16 cellular contexts compared by ENCODE assay signal in the genomic region with DNA sequence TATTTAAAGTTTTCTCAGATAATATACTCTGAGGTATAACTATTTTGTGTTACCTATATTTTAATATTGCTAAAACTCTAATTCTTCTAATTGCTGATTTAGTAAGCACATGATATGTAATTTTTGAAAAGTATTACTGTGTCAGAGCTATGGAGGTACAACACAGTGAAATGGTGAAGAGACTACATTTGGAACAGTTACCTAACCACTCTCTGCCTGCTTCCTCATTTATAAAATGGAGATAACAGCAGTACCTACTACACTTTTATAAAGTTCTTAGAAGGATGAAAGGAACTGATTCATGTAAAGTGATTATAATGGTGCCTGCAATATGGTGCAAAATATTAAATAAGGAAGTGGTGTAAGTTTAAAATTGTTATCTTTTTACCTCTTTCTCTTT.
"Had no signal": no experiment of that assay in that cellular context is flagged by ENCODE, and none has a peak within 500 bp of the region (broad histone marks: within the 10 kb centered on the region; RNA-seq: fewer than 3 reads in every experiment).

No MANE protein-coding gene starts in this region.

- H3K4me1 Mint-ChIP-seq: activated naive CD8-positive, alpha-beta T cell treated with anti-CD3 and anti-CD28 coated beads, Interleukin-2, amount 50 U/mL, for 24 hours; naive thymus-derived CD8-positive, alpha-beta T cell; stimulated activated memory B cell treated with anti-CD40 and anti-IgM and Interleukin-4, amounts not matched to agents 10 μg/mL and 1 μg/mL and 100 μg/mL, for 72 hours had no signal

- H3K4me1 ChIP-seq: esophagus squamous epithelium, left ventricle myocardium inferior, tibial nerve, uterus had no signal

- H3K9me3 ChIP-seq: esophagus squamous epithelium, left ventricle myocardium inferior, tibial nerve, uterus had no signal

- DNase-seq: activated CD4-positive, alpha-beta T cell treated with anti-CD3 and anti-CD28 coated beads, Interleukin-2, amount 50 U/mL, for 48 hours; activated CD8-positive, alpha-beta memory T cell treated with anti-CD3 and anti-CD28 coated beads, Interleukin-2, amount 10 ng/mL, durations not matched to agents 7 days and 5 days; activated naive CD4-positive, alpha-beta T cell treated with anti-CD3 and anti-CD28 coated beads for 36 hours; activated naive CD8-positive, alpha-beta T cell treated with anti-CD3 and anti-CD28 coated beads, Interleukin-2, amount 50 U/mL, for 24 hours; activated T-cell treated with anti-CD3 and anti-CD28 coated beads, Interleukin-2, amount 50 U/mL, for 1 hour; aorta; effector CD8-positive, alpha-beta T cell; esophagus squamous epithelium; left ventricle myocardium inferior; naive thymus-derived CD8-positive, alpha-beta T cell; uterus; WERI-Rb-1 had no signal

- H3K79me2 ChIP-seq: hepatocyte had no signal

- ATAC-seq: activated CD8-positive, alpha-beta memory T cell treated with anti-CD3 and anti-CD28 coated beads, Interleukin-2, amount 10 ng/mL, durations not matched to agents 7 days and 5 days; activated naive CD8-positive, alpha-beta T cell treated with anti-CD3 and anti-CD28 coated beads, Interleukin-2, amount 50 U/mL, for 24 hours; naive thymus-derived CD8-positive, alpha-beta T cell; stimulated activated memory B cell treated with anti-CD40 and anti-IgM and Interleukin-4, amounts not matched to agents 10 μg/mL and 1 μg/mL and 100 μg/mL, for 72 hours had no signal

- H3K36me3 ChIP-seq: uterus had no signal

- H3K9me3 Mint-ChIP-seq: activated naive CD4-positive, alpha-beta T cell treated with anti-CD3 and anti-CD28 coated beads for 36 hours; activated naive CD8-positive, alpha-beta T cell treated with anti-CD3 and anti-CD28 coated beads, Interleukin-2, amount 50 U/mL, for 24 hours; activated T-helper 2 cell treated with anti-CD3 and anti-CD28 coated beads, Interferon-gamma antibody, Interleukin-2, Interleukin-4, amounts not matched to agents 10 μg/mL and 5 μg/mL and 100 μg/mL, durations not matched to agents 14 hours and 24 hours and 36 hours; naive thymus-derived CD8-positive, alpha-beta T cell; stimulated activated memory B cell treated with anti-CD40 and anti-IgM and Interleukin-4, amounts not matched to agents 10 μg/mL and 1 μg/mL and 100 μg/mL, for 72 hours had no signal

- H3K27me3 Mint-ChIP-seq: activated CD8-positive, alpha-beta memory T cell treated with anti-CD3 and anti-CD28 coated beads, Interleukin-2, amount 10 ng/mL, durations not matched to agents 7 days and 5 days; activated naive CD8-positive, alpha-beta T cell treated with anti-CD3 and anti-CD28 coated beads, Interleukin-2, amount 50 U/mL, for 24 hours; naive thymus-derived CD8-positive, alpha-beta T cell; stimulated activated memory B cell treated with anti-CD40 and anti-IgM and Interleukin-4, amounts not matched to agents 10 μg/mL and 1 μg/mL and 100 μg/mL, for 72 hours had no signal

- H3K4me3 ChIP-seq: esophagus squamous epithelium, hepatocyte, left ventricle myocardium inferior, tibial nerve, uterus had no signal

- H3K4me2 ChIP-seq: hepatocyte had no signal

- H3K27ac ChIP-seq: esophagus squamous epithelium, hepatocyte, left ventricle myocardium inferior, tibial nerve, uterus, WERI-Rb-1 had no signal

- H3K4me3 Mint-ChIP-seq: activated CD8-positive, alpha-beta memory T cell treated with anti-CD3 and anti-CD28 coated beads, Interleukin-2, amount 10 ng/mL, durations not matched to agents 7 days and 5 days; activated naive CD4-positive, alpha-beta T cell treated with anti-CD3 and anti-CD28 coated beads for 36 hours; activated naive CD8-positive, alpha-beta T cell treated with anti-CD3 and anti-CD28 coated beads, Interleukin-2, amount 50 U/mL, for 24 hours; naive thymus-derived CD8-positive, alpha-beta T cell; stimulated activated memory B cell treated with anti-CD40 and anti-IgM and Interleukin-4, amounts not matched to agents 10 μg/mL and 1 μg/mL and 100 μg/mL, for 72 hours had no signal

- H2AFZ ChIP-seq: hepatocyte had no signal

- H3K27ac Mint-ChIP-seq: activated CD8-positive, alpha-beta memory T cell treated with anti-CD3 and anti-CD28 coated beads, Interleukin-2, amount 10 ng/mL, durations not matched to agents 7 days and 5 days; activated naive CD4-positive, alpha-beta T cell treated with anti-CD3 and anti-CD28 coated beads for 36 hours; activated naive CD8-positive, alpha-beta T cell treated with anti-CD3 and anti-CD28 coated beads, Interleukin-2, amount 50 U/mL, for 24 hours; activated T-helper 2 cell treated with anti-CD3 and anti-CD28 coated beads, Interferon-gamma antibody, Interleukin-2, Interleukin-4, amounts not matched to agents 10 μg/mL and 5 μg/mL and 100 μg/mL, durations not matched to agents 14 hours and 24 hours and 36 hours; stimulated activated memory B cell treated with anti-CD40 and anti-IgM and Interleukin-4, amounts not matched to agents 10 μg/mL and 1 μg/mL and 100 μg/mL, for 72 hours had no signal

- H3K27me3 ChIP-seq: esophagus squamous epithelium, hepatocyte, tibial nerve, uterus had no signal
